8 cellular contexts compared by ENCODE assay signal in the genomic region with DNA sequence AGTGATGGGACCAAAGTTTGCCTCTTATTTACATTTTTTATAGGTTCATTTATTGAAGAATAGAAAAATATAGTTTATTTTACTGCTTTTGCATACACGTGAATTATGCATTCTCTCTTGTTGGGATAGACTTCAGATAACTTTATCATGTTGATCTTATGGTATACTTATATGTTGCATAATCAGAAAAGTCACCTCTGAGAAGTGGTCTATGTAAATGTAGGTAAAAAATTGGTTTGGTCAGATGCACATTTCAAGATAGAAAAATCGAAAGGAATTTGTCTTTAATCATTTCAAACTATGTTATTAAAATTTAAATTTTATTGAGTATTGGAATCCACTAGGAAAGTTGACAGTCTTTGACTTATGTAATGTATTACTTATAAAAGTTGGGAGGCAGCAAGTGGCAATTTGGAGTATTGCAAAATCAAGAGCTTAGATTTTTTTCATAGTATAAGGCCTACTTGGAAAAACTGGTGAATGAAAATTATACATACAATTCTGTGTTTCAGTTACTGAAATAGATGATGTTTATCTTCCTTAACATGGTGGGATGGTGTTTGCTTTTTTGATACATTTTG. TPM values are rescaled to one million over a fixed set of nuclear protein-coding genes. Genes with fewer than 3 reads are reported as not detected.
A peak's percentile ranks its signal among the peaks of the same experiment; 100 is the strongest.
DNase-seq lines count a peak whose midpoint lies in the region; ATAC-seq and TF ChIP-seq lines count a peak whose summit lies in the region.

No MANE protein-coding gene starts in this region.

- peaks cover 3 to 61% (median 56%) of the 10 kb centered on the region in 9 donors for H3K4me1 ChIP-seq in heart right ventricle
- peaks cover 12% of the 10 kb centered on the region; the same call in 1 of the 2 replicates for H3K4me1 ChIP-seq in iPS-20b (ENCODE audit: insufficient read depth, low read length)
- H3K4me1 ChIP-seq in upper lobe of right lung = peaks cover 53% of the 10 kb centered on the region

- H3K9ac ChIP-seq in iPS-20b (ENCODE audit: low read depth, low read length) = peak overlapping the region; percentile 92; the same call in 1 of the 2 replicates

- intact Hi-C loops in heart right ventricle (cut with DNase I) (loop anchor here in 6 of 10 donors (5.0 to 10.0 kb wide), 5 partner anchors 39 to 66 kb away; a partner anchor contains a TSS), left ventricle myocardium superior (cut with micrococcal nuclease) (no loop called here), upper lobe of right lung (cut with DNase I) (no loop called here)

- TF ChIP-seq CTCF in heart right ventricle (IDR thresholded peaks at IDR 0.05) (no peak), WI38 (IDR thresholded peaks at IDR 0.05; ENCODE audit: low read depth, low read length) (no peak), upper lobe of right lung (IDR thresholded peaks at IDR 0.05) (no peak)

- H3K9me3 ChIP-seq in heart right ventricle (no peaks in the 10 kb centered on the region), iPS-20b (ENCODE audit: insufficient read depth, low read depth, low read length) (no peaks in the 10 kb centered on the region), upper lobe of right lung (no peaks in the 10 kb centered on the region)

- DNase-seq in heart right ventricle (no peak), left ventricle myocardium superior (no peak), upper lobe of right lung (no peak), NCI-H187 (lab: John Stamatoyannopoulos, UW) (no peak)

- peak overlapping the region in 1 of 10 donors; percentile 97 for H3K27ac ChIP-seq in heart right ventricle
- H3K27ac ChIP-seq in iPS-20b (ENCODE audit: low read length) = no peak overlapping the region
- no peak overlapping the region for H3K27ac ChIP-seq in upper lobe of right lung

- peak overlapping the region in 7 of 10 donors; percentile 79 to 97 (median 88) for H3K4me3 ChIP-seq in heart right ventricle
- H3K4me3 ChIP-seq in WI38 (ENCODE audit: low read depth, low read length) = peak overlapping the region; percentile 86; the same call in 1 of the 2 replicates
- H3K4me3 ChIP-seq in iPS-20b (ENCODE audit: low read length) = peak overlapping the region; percentile 89
- H3K4me3 ChIP-seq in upper lobe of right lung = peak overlapping the region; percentile 84

- H3K36me3 ChIP-seq in heart right ventricle (peaks cover 0 to 8% (median 0%) of the 10 kb centered on the region in 9 donors), iPS-20b (ENCODE audit: insufficient read depth, low read depth, low read length) (peaks cover 9% of the 10 kb centered on the region; the same call in 1 of the 2 replicates), upper lobe of right lung (peaks cover 5% of the 10 kb centered on the region)

- WGBS in heart right ventricle, 2 donors = 50 to 51% methylated on average over 2 of the region's 2 CpGs

- no peak for ATAC-seq in heart right ventricle
- ATAC-seq in left ventricle myocardium superior = no peak
- no peak for ATAC-seq in upper lobe of right lung
- ATAC-seq in GM21367 (IDR thresholded peaks at IDR 0.05; ENCODE audit: unreplicated experiment) = no peak
- no peak for ATAC-seq in HG02852 (IDR thresholded peaks at IDR 0.05; ENCODE audit: unreplicated experiment)

- no peaks in the 10 kb centered on the region for H3K27me3 ChIP-seq in heart right ventricle
- peaks cover 23% of the 10 kb centered on the region; the same call in 1 of the 2 replicates for H3K27me3 ChIP-seq in iPS-20b (ENCODE audit: insufficient read depth, low read length)
- no peaks in the 10 kb centered on the region for H3K27me3 ChIP-seq in upper lobe of right lung

RNA-seq across cellular contexts. Expression of a gene that starts 2.4 kb away (rescaled TPM):
- 10 to 100 TPM; 25.8 to 46.3 (median 41.0) TPM for total RNA-seq in heart right ventricle
- 1 to 10 TPM; 4.3 to 9.0 TPM for polyA plus RNA-seq in heart right ventricle
- 37.7 TPM for total RNA-seq in left ventricle myocardium superior
- 61.1 TPM for total RNA-seq in upper lobe of right lung

Comparison
In these comparisons a context has a peak if more than half of its experiments do, and no peak if none do; other contexts are left out.
1. intact Hi-C loops: an anchor here in heart right ventricle (5.0 to 10.0 kb wide); none called in left ventricle myocardium superior and upper lobe of right lung.